In the genomic region with DNA sequence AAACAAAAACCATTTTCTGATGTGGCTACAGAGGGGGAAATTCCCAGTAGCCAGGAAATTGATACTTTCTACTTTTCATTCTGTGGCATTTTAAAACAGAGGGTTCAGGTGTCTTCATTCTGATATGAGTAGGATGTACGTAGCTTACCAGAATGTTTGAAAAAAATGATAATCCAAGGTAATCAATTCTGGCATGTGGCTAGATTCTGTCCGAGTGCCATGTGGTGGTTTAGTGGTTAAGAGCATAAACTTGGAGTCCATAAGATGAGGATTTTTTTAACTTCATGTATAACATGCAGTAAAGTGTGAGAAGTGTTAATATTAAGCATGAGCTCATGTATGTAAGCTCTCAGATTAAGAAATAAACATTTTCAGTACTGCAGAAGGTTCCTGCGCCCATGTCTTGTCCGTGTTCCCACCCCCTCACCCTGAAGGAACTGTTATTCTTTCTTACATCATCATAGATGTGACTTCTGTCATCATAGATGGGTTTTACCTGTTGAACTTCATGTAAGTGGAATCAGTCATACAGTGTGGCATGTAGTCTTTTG, we compare ENCODE assay signal across 13 cellular contexts. TPM values are rescaled to one million over a fixed set of nuclear protein-coding genes. Genes with fewer than 3 reads are reported as not detected.
DNase-seq lines count a peak whose midpoint lies in the region; ATAC-seq and TF ChIP-seq lines count a peak whose summit lies in the region.
"Had no signal": no experiment of that assay in that cellular context is flagged by ENCODE, and none has a peak within 500 bp of the region (broad histone marks: within the 10 kb centered on the region; RNA-seq: fewer than 3 reads in every experiment).

No MANE protein-coding gene starts in this region.

- H3K9me3 ChIP-seq in DOHH2 (ENCODE audit: control insufficient read depth, insufficient read depth, low read length) (no peaks in the 10 kb centered on the region), HEK293 (ENCODE audit: control insufficient read depth, insufficient read depth, low read depth, low read length) (no peaks in the 10 kb centered on the region)
- H3K9me3 ChIP-seq: left lung, sigmoid colon had no signal

- peak overlapping the region; percentile 96 for H3K27ac Mint-ChIP-seq in activated T-helper 1 cell treated with anti-CD3 and anti-CD28 coated beads, Interleukin-12 subunit alpha, Interleukin-12 subunit beta, Interleukin-2, Interleukin-4 antibody, amounts not matched to agents 30 ng/mL and 10 ng/mL and 1 ng/mL, durations not matched to agents 14 hours and 24 hours and 36 hours
- peak overlapping the region; percentile 56 to 82 for H3K27ac Mint-ChIP-seq in natural killer cell

- CTCF ChIA-PET in HEK293 (lab: Yijun Ruan, JAX), result interaction anchor here (0.8 to 1.1 kb wide), 2 partner anchors 43 to 88 kb away, joined by 3 to 4 read pairs; no protein-coding TSS in a partner anchor

- TF ChIP-seq CTCF in DOHH2 (IDR thresholded peaks at IDR 0.05; ENCODE audit: low read depth, low read length, poor library complexity, severe bottlenecking), result no peak
- TF ChIP-seq CTCF in HEK293 (tag by site-specific recombination; IDR thresholded peaks at IDR 0.05), result no peak
- TF ChIP-seq CTCF in natural killer cell (IDR thresholded peaks at IDR 0.05), result no peak

- H3K36me3 Mint-ChIP-seq in activated T-helper 1 cell treated with anti-CD3 and anti-CD28 coated beads, Interleukin-12 subunit alpha, Interleukin-12 subunit beta, Interleukin-2, Interleukin-4 antibody, amounts not matched to agents 30 ng/mL and 10 ng/mL and 1 ng/mL, durations not matched to agents 14 hours and 24 hours and 36 hours (ENCODE audit: low read depth), result peaks cover 19% of the 10 kb centered on the region
- H3K36me3 Mint-ChIP-seq in natural killer cell, result no peaks in the 10 kb centered on the region

- H3K27ac ChIP-seq in DOHH2 (ENCODE audit: low read depth, low read length), result no peak overlapping the region
- no peak overlapping the region for H3K27ac ChIP-seq in HEK293 (ENCODE audit: extremely low read depth, low read depth, low read length)
- H3K27ac ChIP-seq: epithelial cell of prostate, sigmoid colon had no signal

- H3K9me2 ChIP-seq in DOHH2 (replicated peaks; ENCODE audit: control insufficient read depth, low read length), result no peaks in the 10 kb centered on the region

- DNase-seq in activated T-helper 1 cell treated with anti-CD3 and anti-CD28 coated beads, Interleukin-12 subunit alpha, Interleukin-12 subunit beta, Interleukin-2, Interleukin-4 antibody, amounts not matched to agents 30 ng/mL and 10 ng/mL and 1 ng/mL, durations not matched to agents 14 hours and 24 hours and 36 hours (ENCODE audit: low spot score), result no peak
- DNase-seq in natural killer cell (no peak), SK-N-DZ (ENCODE audit: low spot score) (no peak)
- DNase-seq: activated effector memory CD4-positive, alpha-beta T cell treated with anti-CD3 and anti-CD28 coated beads, Interleukin-2, amount 50 U/mL, for 16 hours; Calu3; hippocampal formation; left lung; sigmoid colon had no signal

- peaks cover 68% of the 10 kb centered on the region for H3K4me1 Mint-ChIP-seq in activated T-helper 1 cell treated with anti-CD3 and anti-CD28 coated beads, Interleukin-12 subunit alpha, Interleukin-12 subunit beta, Interleukin-2, Interleukin-4 antibody, amounts not matched to agents 30 ng/mL and 10 ng/mL and 1 ng/mL, durations not matched to agents 14 hours and 24 hours and 36 hours (ENCODE audit: low read depth)
- H3K4me1 Mint-ChIP-seq in natural killer cell, result peaks cover 77 to 79% of the 10 kb centered on the region in 2 donors

- ATAC-seq in natural killer cell, result no peak
- ATAC-seq in HG02840 (IDR thresholded peaks at IDR 0.05; ENCODE audit: low FRiP score, unreplicated experiment), result no peak
- no peak for ATAC-seq in HG03175 (IDR thresholded peaks at IDR 0.05; ENCODE audit: unreplicated experiment)

- H3K27me3 Mint-ChIP-seq in activated T-helper 1 cell treated with anti-CD3 and anti-CD28 coated beads, Interleukin-12 subunit alpha, Interleukin-12 subunit beta, Interleukin-2, Interleukin-4 antibody, amounts not matched to agents 30 ng/mL and 10 ng/mL and 1 ng/mL, durations not matched to agents 14 hours and 24 hours and 36 hours (ENCODE audit: insufficient read depth), result no peaks in the 10 kb centered on the region
- H3K27me3 Mint-ChIP-seq in natural killer cell (ENCODE audit: low read depth in 2 of 2), result no peaks in the 10 kb centered on the region

- H3K4me1 ChIP-seq in DOHH2 (ENCODE audit: control insufficient read depth, low read length) (peaks cover 48% of the 10 kb centered on the region), HEK293 (ENCODE audit: control insufficient read depth, insufficient read depth, low read length) (peaks cover 12% of the 10 kb centered on the region)

- H3K36me3 ChIP-seq in DOHH2 (ENCODE audit: control insufficient read depth, low read length) (peaks cover 14% of the 10 kb centered on the region), HEK293 (ENCODE audit: control insufficient read depth in 2 of 2, insufficient read depth in 1 of 2, low read length in 2 of 2) (no peaks in the 10 kb centered on the region)
- H3K36me3 ChIP-seq: left lung, sigmoid colon had no signal

- intact Hi-C loops in activated T-helper 1 cell treated with anti-CD3 and anti-CD28 coated beads, Interleukin-12 subunit alpha, Interleukin-12 subunit beta, Interleukin-2, Interleukin-4 antibody, amounts not matched to agents 30 ng/mL and 10 ng/mL and 1 ng/mL, durations not matched to agents 14 hours and 24 hours and 36 hours (cut with micrococcal nuclease), result loop anchor here (1.0 to 5.0 kb wide), 3 partner anchors 106 to 1183 kb away; a partner anchor contains a TSS
- intact Hi-C loops in natural killer cell (cut with micrococcal nuclease), result no loop called here

- H3K4me2 ChIP-seq in DOHH2 (ENCODE audit: low read length), result peak overlapping the region; percentile 73

- H3F3A ChIP-seq in DOHH2 (ENCODE audit: control insufficient read depth, insufficient read depth), result no peaks in the 10 kb centered on the region

- POLR2A ChIA-PET in HEK293 (lab: Yijun Ruan, JAX), result no interaction called here

- H3K4me3 ChIP-seq in DOHH2 (ENCODE audit: low read length) (peak overlapping the region; percentile 97), HEK293 (ENCODE audit: low read depth, low read length) (no peak overlapping the region)
- H3K4me3 ChIP-seq: left lung, sigmoid colon had no signal

- peaks cover 94% of the 10 kb centered on the region for H3K79me2 ChIP-seq in DOHH2 (ENCODE audit: control insufficient read depth, low read length)

- peaks cover 49% of the 10 kb centered on the region for H4K20me1 ChIP-seq in DOHH2 (ENCODE audit: control insufficient read depth, insufficient read depth, low read depth, low read length)

- H3K9me3 Mint-ChIP-seq in activated T-helper 1 cell treated with anti-CD3 and anti-CD28 coated beads, Interleukin-12 subunit alpha, Interleukin-12 subunit beta, Interleukin-2, Interleukin-4 antibody, amounts not matched to agents 30 ng/mL and 10 ng/mL and 1 ng/mL, durations not matched to agents 14 hours and 24 hours and 36 hours, result no peaks in the 10 kb centered on the region
- no peaks in the 10 kb centered on the region for H3K9me3 Mint-ChIP-seq in natural killer cell

- H3K4me3 Mint-ChIP-seq in activated T-helper 1 cell treated with anti-CD3 and anti-CD28 coated beads, Interleukin-12 subunit alpha, Interleukin-12 subunit beta, Interleukin-2, Interleukin-4 antibody, amounts not matched to agents 30 ng/mL and 10 ng/mL and 1 ng/mL, durations not matched to agents 14 hours and 24 hours and 36 hours, result peak overlapping the region; percentile 87
- H3K4me3 Mint-ChIP-seq in natural killer cell, result peak overlapping the region; percentile 82

- no peaks in the 10 kb centered on the region for H3K27me3 ChIP-seq in DOHH2 (ENCODE audit: control insufficient read depth, low read length)
- H3K27me3 ChIP-seq: left lung, sigmoid colon had no signal

TF ChIP-seq in HEK293, 187 proteins besides CTCF, POLR2A, EP300 and RAD21 (continues in another document):
- TF ChIP-seq, protein P1, sequence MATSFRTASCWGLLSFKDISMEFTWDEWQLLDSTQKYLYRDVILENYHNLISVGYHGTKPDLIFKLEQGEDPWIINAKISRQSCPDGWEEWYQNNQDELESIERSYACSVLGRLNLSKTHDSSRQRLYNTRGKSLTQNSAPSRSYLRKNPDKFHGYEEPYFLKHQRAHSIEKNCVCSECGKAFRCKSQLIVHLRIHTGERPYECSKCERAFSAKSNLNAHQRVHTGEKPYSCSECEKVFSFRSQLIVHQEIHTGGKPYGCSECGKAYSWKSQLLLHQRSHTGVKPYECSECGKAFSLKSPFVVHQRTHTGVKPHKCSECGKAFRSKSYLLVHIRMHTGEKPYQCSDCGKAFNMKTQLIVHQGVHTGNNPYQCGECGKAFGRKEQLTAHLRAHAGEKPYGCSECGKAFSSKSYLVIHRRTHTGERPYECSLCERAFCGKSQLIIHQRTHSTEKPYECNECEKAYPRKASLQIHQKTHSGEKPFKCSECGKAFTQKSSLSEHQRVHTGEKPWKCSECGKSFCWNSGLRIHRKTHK (tag by site-specific recombination; IDR thresholded peaks at IDR 0.05), result no peak
- TF ChIP-seq SCRT2 (tag by site-specific recombination; IDR thresholded peaks at IDR 0.05) (peak; percentile 89), ZFP41 (tag by site-specific recombination; IDR thresholded peaks at IDR 0.05; ENCODE audit: borderline replicate concordance) (no peak), ZNF416 (tag by site-specific recombination; IDR thresholded peaks at IDR 0.05) (no peak)

RNA-seq across cellular contexts. Expression of a gene that starts 4.5 kb away (rescaled TPM):
- 32.8 and 37.3 TPM in 2 replicates for total RNA-seq in activated T-helper 1 cell treated with anti-CD3 and anti-CD28 coated beads, Interleukin-12 subunit alpha, Interleukin-12 subunit beta, Interleukin-2, Interleukin-4 antibody, amounts not matched to agents 30 ng/mL and 10 ng/mL and 1 ng/mL, durations not matched to agents 14 hours and 24 hours and 36 hours
- total RNA-seq in natural killer cell, result 10 to 100 TPM; 51.9 to 68.0 (median 54.0) TPM
- polyA plus RNA-seq in SK-N-DZ (2014; cell fraction: cytosol; rRNA removed), result 13.4 and 16.1 TPM in 2 replicates
- 8.7 and 9.9 TPM in 2 replicates for polyA plus RNA-seq in SK-N-DZ (2014; cell fraction: nucleus; rRNA removed)
